1 cellular context compared by ENCODE assay signal in genomic region chr5:136094913-136095641, GRCh38.
TF ChIP-seq lines count a peak whose summit lies in the region.

No MANE protein-coding gene starts in this region.

TF ChIP-seq in A549, 52 proteins besides CTCF, POLR2A, EP300 and RAD21 (continued from another document):
- no peak for TF ChIP-seq REST (IDR thresholded peaks at IDR 0.05)
- TF ChIP-seq HES2 (IDR thresholded peaks at IDR 0.05) = no peak
- TF ChIP-seq FOSB (CRISPR knock-in tag; IDR thresholded peaks at IDR 0.05) = no peak
- no peak for TF ChIP-seq CHD2 (IDR thresholded peaks at IDR 0.05; ENCODE audit: low read length, partially characterized antibody)
